ENCODE assay signal across 8 cellular contexts in the genomic region with DNA sequence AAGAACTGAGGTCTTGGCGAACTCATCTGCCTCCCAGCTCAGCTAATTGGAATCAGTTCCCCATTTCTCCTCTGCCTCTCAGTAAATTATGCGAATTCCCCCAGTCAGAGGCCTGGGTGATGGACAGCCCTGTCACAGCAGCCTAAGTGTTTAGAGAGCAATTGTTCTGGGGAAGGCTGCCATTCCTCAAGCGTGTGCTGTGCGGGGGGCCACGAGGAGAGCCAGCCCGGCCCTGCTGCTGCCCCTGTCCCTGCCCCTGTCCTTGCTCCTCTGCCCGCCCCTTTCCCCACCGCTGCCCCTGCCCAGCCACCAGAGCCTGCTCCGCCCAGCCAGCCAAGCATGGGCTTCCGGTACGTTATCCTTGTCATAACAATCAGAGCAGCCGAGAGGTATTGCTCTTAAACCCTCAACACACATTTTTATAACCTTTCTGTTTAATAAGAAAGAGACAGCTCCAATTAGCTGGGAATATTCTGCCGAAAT. TPM values are rescaled to one million over a fixed set of nuclear protein-coding genes. Genes with fewer than 3 reads are reported as not detected.
DNase-seq lines count a peak whose midpoint lies in the region; ATAC-seq and TF ChIP-seq lines count a peak whose summit lies in the region.

No MANE protein-coding gene starts in this region.

- H3K4me1 ChIP-seq in OCI-LY7 (ENCODE audit: insufficient read depth, low read length, poor library complexity, severe bottlenecking) (peaks cover 6% of the 10 kb centered on the region), ovary (ENCODE audit: insufficient read depth) (peaks cover 4% of the 10 kb centered on the region)

- TF ChIP-seq CTCF in OCI-LY7 (conservative IDR thresholded peaks at IDR 0.05; ENCODE audit: low read length): no peak
- no peak for TF ChIP-seq CTCF in ovary (IDR thresholded peaks at IDR 0.05)

- POLR2A ChIA-PET in OCI-LY7 (lab: Charles Lee): no interaction called here

- H3K36me3 ChIP-seq in OCI-LY7 (ENCODE audit: insufficient read depth, low read length) (no peaks in the 10 kb centered on the region), ovary (no peaks in the 10 kb centered on the region)

- BruUV-seq in OCI-LY7 (replicated peaks; lab: Mats Ljungman, UMichigan): no TSS peak

- CTCF ChIA-PET in OCI-LY7 (lab: Charles Lee; ENCODE audit: unreplicated experiment): no interaction called here

- no peaks in the 10 kb centered on the region; the same call in 1 of the 2 replicates for H4K20me1 ChIP-seq in OCI-LY7 (ENCODE audit: insufficient read depth, low read length)

- no peak overlapping the region for H3K4me2 ChIP-seq in OCI-LY7 (ENCODE audit: low read length)

- no peaks in the 10 kb centered on the region for H3K9me2 ChIP-seq in OCI-LY7 (ENCODE audit: insufficient read depth, low read length)

- H3K27ac ChIP-seq in OCI-LY7 (ENCODE audit: low read depth, low read length, poor library complexity, severe bottlenecking): no peak overlapping the region
- H3K27ac ChIP-seq in ovary: peak overlapping the region; percentile 28 to 44

- no peaks in the 10 kb centered on the region for H3K79me2 ChIP-seq in OCI-LY7 (ENCODE audit: insufficient read depth, low read depth, low read length)

- DNase-seq in OCI-LY7 (ENCODE audit: low spot score) (peak; percentile 13), cardiac septum (ENCODE audit: low spot score) (peak; percentile 79), ovary (peak; percentile 27 to 59 (median 40)), OCI-M2 (lab: John Stamatoyannopoulos, UW; ENCODE audit: unreplicated experiment) (no peak), NCI-H2107 (lab: John Stamatoyannopoulos, UW) (no peak), A172 (ENCODE audit: low spot score) (no peak)

- H3K9me3 ChIP-seq in OCI-LY7 (ENCODE audit: low read length) (no peaks in the 10 kb centered on the region), ovary (no peaks in the 10 kb centered on the region)

- TF ChIP-seq EP300 in ovary (IDR thresholded peaks at IDR 0.05): no peak

- no peak for TF ChIP-seq POLR2A in ovary (IDR thresholded peaks at IDR 0.05)

- no peaks in the 10 kb centered on the region for H3K27me3 ChIP-seq in ovary

- ATAC-seq in GM18868 (IDR thresholded peaks at IDR 0.05; ENCODE audit: unreplicated experiment) (peak; percentile 50), GM19455 (IDR thresholded peaks at IDR 0.05; ENCODE audit: unreplicated experiment) (no peak)

- H3K4me3 ChIP-seq in OCI-LY7 (ENCODE audit: low read depth, low read length, poor library complexity, severe bottlenecking) (no peak overlapping the region), ovary (no peak overlapping the region)

- WGBS in ovary, 3 donors: 3 to 9% (median 3%) methylated on average over 13 of the region's 13 CpGs

- no peak overlapping the region for H2AFZ ChIP-seq in OCI-LY7 (ENCODE audit: low read length)

- intact Hi-C loops in OCI-LY7 (cut with micrococcal nuclease; ENCODE audit: unreplicated experiment) (no loop called here), cardiac septum (cut with DNase I) (loop anchor here (5.0 kb wide), 1 partner anchor 97 kb away; a partner anchor contains a TSS), ovary (cut with DNase I) (no loop called here)

RNA-seq across cellular contexts. Expression of a gene that starts 12.2 kb away (rescaled TPM):
- total RNA-seq in OCI-LY7 (2014; rRNA removed; shearing (Covaris generic)): 0.09 TPM in 1 of 2 replicates, not detected in the other
- 0.21 and 0.28 TPM in 2 replicates for total RNA-seq in OCI-LY7 (2022)
- 1.4 TPM for total RNA-seq in cardiac septum
- 1 to 10 TPM in 6 of 7 donors, under 1 TPM in 1; 0.95 to 8.6 (median 4.2) TPM for total RNA-seq in ovary
- 1 to 10 TPM; 1.8 to 2.8 TPM for polyA plus RNA-seq in ovary
- 0.22 and 0.26 TPM in 2 replicates for total RNA-seq in A172 (2014; rRNA removed; shearing (Covaris generic))

RNA-seq across cellular contexts. Expression of a gene that starts 51.9 kb away (rescaled TPM):
- total RNA-seq in OCI-LY7 (2014; rRNA removed; shearing (Covaris generic)): 3.9 and 8.0 TPM in 2 replicates
- total RNA-seq in OCI-LY7 (2022): 8.0 and 9.5 TPM in 2 replicates
- 35.7 TPM for total RNA-seq in cardiac septum
- 10 to 100 TPM; 10.7 to 24.1 (median 17.7) TPM for total RNA-seq in ovary
- 10 to 100 TPM; 13.0 to 17.5 TPM for polyA plus RNA-seq in ovary
- 0.43 TPM in 1 of 2 replicates, not detected in the other for total RNA-seq in A172 (2014; rRNA removed; shearing (Covaris generic))

RNA-seq across cellular contexts. Expression of a gene that starts 53.7 kb away (rescaled TPM):
- 18.9 and 19.3 TPM in 2 replicates for total RNA-seq in OCI-LY7 (2014; rRNA removed; shearing (Covaris generic))
- 27.4 and 30.1 TPM in 2 replicates for total RNA-seq in OCI-LY7 (2022)
- total RNA-seq in cardiac septum: 14.4 TPM
- 10 to 100 TPM in 5 of 7 donors, 1 to 10 TPM in 2; 6.8 to 35.3 (median 24.7) TPM for total RNA-seq in ovary
- polyA plus RNA-seq in ovary: 10 to 100 TPM in 1 of 2 donors, 1 to 10 TPM in 1; 7.7 to 17.3 TPM
- total RNA-seq in A172 (2014; rRNA removed; shearing (Covaris generic)): 15.3 and 18.1 TPM in 2 replicates

Comparison
In these comparisons a context has a peak if more than half of its experiments do, and no peak if none do; other contexts are left out.
1. DNase-seq: peak in OCI-LY7 (single experiment), cardiac septum (single experiment) and ovary (5 of 5); none in OCI-M2 (single experiment), NCI-H2107 (single experiment) and A172 (single experiment).